ENCODE assay signal across 8 cellular contexts in genomic region chr17:42016952-42017865, GRCh38. TPM values are rescaled to one million over a fixed set of nuclear protein-coding genes. Genes with fewer than 3 reads are reported as not detected.
A peak's percentile ranks its signal among the peaks of the same experiment; 100 is the strongest.
DNase-seq lines count a peak whose midpoint lies in the region; ATAC-seq and TF ChIP-seq lines count a peak whose summit lies in the region.

DNAJC7 (minus strand) TSS chr17:42017439; CDS start chr17:42017416, 23 bp downstream.

- peaks cover 0 to under 1% (median 0%) of the 10 kb centered on the region in 4 donors for H3K36me3 ChIP-seq in transverse colon

- intact Hi-C loops in cardiac septum (cut with DNase I) (no loop called here), transverse colon (cut with DNase I; ENCODE audit: low total_unique reads) (loop anchor here (10.0 kb wide), 1 partner anchor 52 kb away; the partner anchor contains the start of gene CNP)

- H3K27ac ChIP-seq in transverse colon: peak within 1 kb of the TSS; percentile 90 to 95 (median 92)

- no peak for TF ChIP-seq CTCF in GM12864 (IDR thresholded peaks at IDR 0.05; ENCODE audit: low read depth, low read length, missing control alignments)
- TF ChIP-seq CTCF in transverse colon (IDR thresholded peaks at IDR 0.05): no peak

- H3K4me1 Mint-ChIP-seq in activated naive CD8-positive, alpha-beta T cell treated with anti-CD3 and anti-CD28 coated beads, Interleukin-2, amount 50 U/mL, for 24 hours: peaks cover 65% of the 10 kb centered on the region

- H3K36me3 Mint-ChIP-seq in activated naive CD8-positive, alpha-beta T cell treated with anti-CD3 and anti-CD28 coated beads, Interleukin-2, amount 50 U/mL, for 24 hours (ENCODE audit: low read depth): peaks cover 26% of the 10 kb centered on the region

- no peaks in the 10 kb centered on the region for H3K9me3 ChIP-seq in transverse colon

- TF ChIP-seq EP300 in transverse colon (IDR thresholded peaks at IDR 0.05; ENCODE audit: low read depth): no peak

- ATAC-seq in HG02678 (IDR thresholded peaks at IDR 0.05; ENCODE audit: unreplicated experiment): peak; percentile 88
- ATAC-seq in activated naive CD8-positive, alpha-beta T cell treated with anti-CD3 and anti-CD28 coated beads, Interleukin-2, amount 50 U/mL, for 24 hours: peak; percentile 92

- H3K4me3 ChIP-seq in GM12864 (ENCODE audit: low read depth, low read length) (peak within 1 kb of the TSS; percentile 97), transverse colon (peak within 1 kb of the TSS; percentile 81 to 92 (median 86))

- peak; percentile 81 for TF ChIP-seq POLR2A in transverse colon (IDR thresholded peaks at IDR 0.05)

- no peaks in the 10 kb centered on the region for H3K27me3 Mint-ChIP-seq in activated naive CD8-positive, alpha-beta T cell treated with anti-CD3 and anti-CD28 coated beads, Interleukin-2, amount 50 U/mL, for 24 hours

- in situ Hi-C loops in transverse colon (cut with MboI; ENCODE audit: low pct_ligation_motif_present in 1 of 4, low pct_unique_long_range_greater_than_20kb in 1 of 4, low sequenced_read_pairs in 3 of 4): no loop called here

- H3K27me3 ChIP-seq in transverse colon: no peaks in the 10 kb centered on the region

- peaks cover 3% of the 10 kb centered on the region for H3K9me3 Mint-ChIP-seq in activated naive CD8-positive, alpha-beta T cell treated with anti-CD3 and anti-CD28 coated beads, Interleukin-2, amount 50 U/mL, for 24 hours

- 0% methylated on average over 11 to 61 of the region's 70 CpGs for WGBS in transverse colon (ENCODE audit: low coverage in 1 of 2), 2 donors

- peak within 1 kb of the TSS; percentile 96 for H3K4me3 Mint-ChIP-seq in activated naive CD8-positive, alpha-beta T cell treated with anti-CD3 and anti-CD28 coated beads, Interleukin-2, amount 50 U/mL, for 24 hours

- peak within 1 kb of the TSS; percentile 99 for H3K27ac Mint-ChIP-seq in activated naive CD8-positive, alpha-beta T cell treated with anti-CD3 and anti-CD28 coated beads, Interleukin-2, amount 50 U/mL, for 24 hours

- H3K4me1 ChIP-seq in transverse colon: peaks cover 28 to 65% (median 52%) of the 10 kb centered on the region in 4 donors

- peak; percentile 81 for DNase-seq in GM12864 (ENCODE audit: low read depth)
- DNase-seq in NCI-H1417 (lab: John Stamatoyannopoulos, UW): peak; percentile 91 to 97 (median 96)
- peak; percentile 94 for DNase-seq in SW480 (ENCODE audit: low spot score)
- peak; percentile 91 for DNase-seq in activated naive CD8-positive, alpha-beta T cell treated with anti-CD3 and anti-CD28 coated beads, Interleukin-2, amount 50 U/mL, for 24 hours
- DNase-seq in cardiac septum (ENCODE audit: low spot score): peak; percentile 95
- peak; percentile 88 for DNase-seq in pons (ENCODE audit: low spot score)
- DNase-seq in transverse colon: peak; percentile 91

RNA-seq across cellular contexts. Expression of gene DNAJC7, which starts in this region (rescaled TPM):
- 77.4 TPM for total RNA-seq in cardiac septum
- 10 to 100 TPM; 18.1 to 87.5 (median 64.5) TPM for total RNA-seq in transverse colon

Comparison
In these comparisons a context has a peak if more than half of its experiments do, and no peak if none do; other contexts are left out.
1. Peak in every context shown above with its lines: DNase-seq, ATAC-seq, H3K4me3 ChIP-seq and H3K27ac ChIP-seq.